8 cellular contexts compared by ENCODE assay signal in the genomic region with DNA sequence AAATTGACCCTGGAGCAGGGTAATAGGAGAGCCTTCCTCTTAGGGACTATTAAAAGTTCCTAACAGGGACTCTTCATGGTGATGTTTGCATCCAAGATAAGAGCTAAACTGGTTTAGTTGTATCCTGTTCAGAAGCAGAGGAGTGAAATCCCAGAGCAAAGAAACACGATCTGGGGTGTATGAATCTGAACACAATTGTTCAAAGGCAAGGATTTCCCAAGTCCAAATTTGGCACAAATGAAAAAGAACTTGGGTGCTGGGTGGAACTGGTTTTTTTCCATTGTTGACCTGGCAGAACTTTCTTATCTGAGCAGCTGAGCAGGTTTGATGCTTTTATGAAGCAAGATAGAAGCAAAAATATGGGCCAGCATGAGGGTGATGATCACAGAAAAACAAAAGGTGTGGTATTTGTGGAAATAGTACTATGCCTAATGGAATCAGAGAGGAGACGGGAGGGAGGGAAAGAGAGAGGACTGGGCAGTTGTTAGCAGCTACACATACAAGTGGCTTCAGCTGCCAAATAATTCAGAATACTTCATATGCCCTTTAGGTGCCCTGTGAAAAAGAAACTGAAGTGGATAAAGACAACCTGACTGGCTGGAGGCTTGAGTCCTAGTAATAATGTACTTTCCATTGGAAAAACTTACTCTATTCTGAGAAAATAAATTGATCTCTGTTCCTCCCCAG. TPM values are rescaled to one million over a fixed set of nuclear protein-coding genes. Genes with fewer than 3 reads are reported as not detected.
DNase-seq lines count a peak whose midpoint lies in the region; ATAC-seq and TF ChIP-seq lines count a peak whose summit lies in the region.

No MANE protein-coding gene starts in this region.

- H3K4me1 ChIP-seq in fibroblast of lung (ENCODE audit: control insufficient read depth, extremely low read depth, insufficient read depth, low read length) (peaks cover 20% of the 10 kb centered on the region), sigmoid colon (peaks cover 0 to 68% (median 59%) of the 10 kb centered on the region in 4 donors)

- no peaks in the 10 kb centered on the region for H4K20me1 ChIP-seq in fibroblast of lung (ENCODE audit: control insufficient read depth, extremely low read depth, insufficient read depth, low read length)

- ATAC-seq in activated T-cell treated with anti-CD3 and anti-CD28 coated beads, Interleukin-2, amount 50 U/mL, for 4 hours = peak; percentile 47

- CTCF ChIA-PET in RWPE1 (lab: Yijun Ruan, JAX) = interaction anchor here (2.0 kb wide), 1 partner anchor 15 kb away, joined by 7 read pairs; no protein-coding TSS in a partner anchor

- H3K36me3 Mint-ChIP-seq in activated T-cell treated with anti-CD3 and anti-CD28 coated beads, Interleukin-2, amount 50 U/mL, for 4 hours (ENCODE audit: insufficient read depth) = peaks cover 3% of the 10 kb centered on the region

- H3K9me3 Mint-ChIP-seq in activated T-cell treated with anti-CD3 and anti-CD28 coated beads, Interleukin-2, amount 50 U/mL, for 4 hours = no peaks in the 10 kb centered on the region

- no peaks in the 10 kb centered on the region for H3K79me2 ChIP-seq in fibroblast of lung (ENCODE audit: control insufficient read depth, insufficient read depth, low read length)

- H3K4me3 ChIP-seq in fibroblast of lung (replicated peaks in 1 of 4; ENCODE audit: control extremely low read depth in 1 of 4, insufficient read depth in 1 of 4, low read depth in 3 of 4, low read length in 4 of 4) = no peak overlapping the region
- no peak overlapping the region for H3K4me3 ChIP-seq in sigmoid colon

- TF ChIP-seq POLR2A in sigmoid colon (IDR thresholded peaks at IDR 0.05) = no peak

- TF ChIP-seq CTCF in RWPE1 (conservative IDR thresholded peaks at IDR 0.05; ENCODE audit: low read depth) (no peak), fibroblast of lung (conservative IDR thresholded peaks at IDR 0.05 in 1 of 2, IDR thresholded peaks at IDR 0.05 in 1 of 2; ENCODE audit: low read depth in 1 of 2, low read length in 2 of 2) (no peak), sigmoid colon (IDR thresholded peaks at IDR 0.05) (no peak)

- peaks cover 94% of the 10 kb centered on the region for H3K4me1 Mint-ChIP-seq in activated T-cell treated with anti-CD3 and anti-CD28 coated beads, Interleukin-2, amount 50 U/mL, for 4 hours (ENCODE audit: low read depth)

- no peak overlapping the region for H3K9ac ChIP-seq in fibroblast of lung (ENCODE audit: insufficient read depth, low read length)

- POLR2A ChIA-PET in RWPE1 (lab: Yijun Ruan, JAX; ENCODE audit: low non-redundant PET) = no interaction called here

- H3K36me3 ChIP-seq in fibroblast of lung (ENCODE audit: control insufficient read depth, insufficient read depth, low read length) (no peaks in the 10 kb centered on the region), sigmoid colon (peaks cover 0 to 13% (median 3%) of the 10 kb centered on the region in 4 donors)

- WGBS in sigmoid colon, 2 donors = 11 to 36% methylated on average over 2 of the region's 2 CpGs

- H3K27me3 Mint-ChIP-seq in activated T-cell treated with anti-CD3 and anti-CD28 coated beads, Interleukin-2, amount 50 U/mL, for 4 hours (ENCODE audit: low read depth) = no peaks in the 10 kb centered on the region

- peak overlapping the region; percentile 35 for H3K4me2 ChIP-seq in fibroblast of lung (ENCODE audit: extremely low read depth, insufficient read depth, low read length)

- H2AFZ ChIP-seq in fibroblast of lung (ENCODE audit: low read length) = peak overlapping the region; percentile 23

- TF ChIP-seq EP300 in sigmoid colon (IDR thresholded peaks at IDR 0.05) = no peak

- H3K27me3 ChIP-seq in fibroblast of lung (ENCODE audit: control insufficient read depth, insufficient read depth, low read length) (no peaks in the 10 kb centered on the region), sigmoid colon (no peaks in the 10 kb centered on the region)

- peak overlapping the region; percentile 94 for H3K27ac ChIP-seq in RWPE1
- peak overlapping the region; percentile 60 for H3K27ac ChIP-seq in fibroblast of lung (ENCODE audit: insufficient read depth, low read length)
- peak overlapping the region; percentile 87 to 90 (median 88) for H3K27ac ChIP-seq in sigmoid colon

- intact Hi-C loops in sigmoid colon (cut with DNase I) = no loop called here

- H3K4me3 Mint-ChIP-seq in activated T-cell treated with anti-CD3 and anti-CD28 coated beads, Interleukin-2, amount 50 U/mL, for 4 hours = peak overlapping the region; percentile 98

- DNase-seq in activated T-cell treated with anti-CD3 and anti-CD28 coated beads, Interleukin-2, amount 50 U/mL, for 4 hours = no peak
- DNase-seq in activated T-cell treated with anti-CD3 and anti-CD28 coated beads for 4 hours = no peak
- no peak for DNase-seq in RWPE1 (ENCODE audit: low spot score)
- DNase-seq in fibroblast of lung (ENCODE audit: low read depth in 2 of 2) = peak in 1 of 2 donors; percentile 44
- DNase-seq in sigmoid colon = no peak
- DNase-seq in NAMALWA (ENCODE audit: low spot score) = no peak
- no peak for DNase-seq in LoVo (ENCODE audit: low spot score)
- no peak for DNase-seq in NCI-H146 treated with DMSO at 0.1 percent for 48 hours (lab: John Stamatoyannopoulos, UW; ENCODE audit: unreplicated experiment)

- H3K9me3 ChIP-seq in fibroblast of lung (ENCODE audit: control insufficient read depth, insufficient read depth, low read depth, low read length) = no peaks in the 10 kb centered on the region
- H3K9me3 ChIP-seq in sigmoid colon = no peaks in the 10 kb centered on the region

RNA-seq across cellular contexts. Expression of a gene that starts 6.1 kb away (rescaled TPM):
- total RNA-seq in activated T-cell treated with anti-CD3 and anti-CD28 coated beads, Interleukin-2, amount 50 U/mL, for 4 hours = 10 to 100 TPM; 58.6 to 72.0 (median 65.9) TPM
- total RNA-seq in fibroblast of lung (2.6 and 3.1 TPM in 2 replicates), sigmoid colon (10 to 100 TPM; 17.5 to 32.7 (median 20.2) TPM)
- polyA plus RNA-seq in fibroblast of lung (2.4 and 3.2 TPM in 2 replicates), sigmoid colon (10 to 100 TPM; 28.8 to 33.0 (median 30.7) TPM)
- 5.8 and 8.8 TPM in 2 replicates for polyA plus RNA-seq in fibroblast of lung (2012)
- 8.1 and 12.4 TPM in 2 replicates for polyA minus RNA-seq in fibroblast of lung (ENCODE audit: low replicate concordance)

RNA-seq across cellular contexts. Expression of a gene that starts 28.6 kb away (rescaled TPM):
- total RNA-seq in activated T-cell treated with anti-CD3 and anti-CD28 coated beads, Interleukin-2, amount 50 U/mL, for 4 hours = 1 to 10 TPM; 6.2 to 8.1 (median 7.6) TPM
- total RNA-seq in fibroblast of lung (not detected in 2 replicates), sigmoid colon (1 to 10 TPM in 2 of 4 donors, under 1 TPM in 1, not detected in 1; 0.71 to 2.5 (median 1.9) TPM)
- polyA plus RNA-seq in fibroblast of lung (0.22 TPM in 1 of 2 replicates, not detected in the other), sigmoid colon (1 to 10 TPM in 1 of 3 donors, not detected in 2; 7.2 TPM)
- 0.21 TPM in 1 of 2 replicates, not detected in the other for polyA plus RNA-seq in fibroblast of lung (2012)
- polyA minus RNA-seq in fibroblast of lung (ENCODE audit: low replicate concordance) = not detected in 2 replicates

RNA-seq across cellular contexts. Expression of a gene that starts 40.8 kb away (rescaled TPM):
- 10 to 100 TPM; 69.3 to 75.5 (median 73.1) TPM for total RNA-seq in activated T-cell treated with anti-CD3 and anti-CD28 coated beads, Interleukin-2, amount 50 U/mL, for 4 hours
- total RNA-seq in fibroblast of lung = 5.6 and 7.3 TPM in 2 replicates
- polyA plus RNA-seq in fibroblast of lung = 9.6 and 11.6 TPM in 2 replicates
- polyA plus RNA-seq in fibroblast of lung (2012) = 19.6 and 20.6 TPM in 2 replicates
- polyA minus RNA-seq in fibroblast of lung (ENCODE audit: low replicate concordance) = 13.6 and 15.3 TPM in 2 replicates
- 10 to 100 TPM; 28.9 to 74.5 (median 42.9) TPM for total RNA-seq in sigmoid colon
- 10 to 100 TPM; 28.2 to 92.3 (median 40.7) TPM for polyA plus RNA-seq in sigmoid colon

RNA-seq across cellular contexts. Expression of a gene that starts 41.0 kb away (rescaled TPM):
- total RNA-seq in activated T-cell treated with anti-CD3 and anti-CD28 coated beads, Interleukin-2, amount 50 U/mL, for 4 hours = under 1 TPM; 0.14 to 0.40 (median 0.34) TPM
- total RNA-seq in fibroblast of lung (0.33 and 0.51 TPM in 2 replicates), sigmoid colon (1 to 10 TPM in 1 of 4 donors, under 1 TPM in 2, not detected in 1; 0.27 to 2.8 (median 0.71) TPM)
- polyA plus RNA-seq in fibroblast of lung (0.23 and 0.32 TPM in 2 replicates), sigmoid colon (1 to 10 TPM in 1 of 3 donors, under 1 TPM in 2; 0.46 to 1.2 (median 0.95) TPM)
- 0.27 and 0.33 TPM in 2 replicates for polyA plus RNA-seq in fibroblast of lung (2012)
- polyA minus RNA-seq in fibroblast of lung (ENCODE audit: low replicate concordance) = 1.1 TPM in 1 of 2 replicates, not detected in the other

RNA-seq across cellular contexts. Expression of a gene that starts 57.1 kb away (rescaled TPM):
- total RNA-seq in activated T-cell treated with anti-CD3 and anti-CD28 coated beads, Interleukin-2, amount 50 U/mL, for 4 hours = 1 to 10 TPM; 1.4 to 3.1 (median 2.0) TPM
- total RNA-seq in fibroblast of lung (116 and 128 TPM in 2 replicates), sigmoid colon (10 to 100 TPM; 14.3 to 76.4 (median 21.4) TPM)
- polyA plus RNA-seq in fibroblast of lung (176 and 211 TPM in 2 replicates), sigmoid colon (10 to 100 TPM in 2 of 3 donors, 1 to 10 TPM in 1; 2.3 to 36.7 (median 10.8) TPM)
- 521 and 677 TPM in 2 replicates for polyA plus RNA-seq in fibroblast of lung (2012)
- polyA minus RNA-seq in fibroblast of lung (ENCODE audit: low replicate concordance) = 250 and 558 TPM in 2 replicates
